ENCODE assay signal across 24 cellular contexts in the genomic region with DNA sequence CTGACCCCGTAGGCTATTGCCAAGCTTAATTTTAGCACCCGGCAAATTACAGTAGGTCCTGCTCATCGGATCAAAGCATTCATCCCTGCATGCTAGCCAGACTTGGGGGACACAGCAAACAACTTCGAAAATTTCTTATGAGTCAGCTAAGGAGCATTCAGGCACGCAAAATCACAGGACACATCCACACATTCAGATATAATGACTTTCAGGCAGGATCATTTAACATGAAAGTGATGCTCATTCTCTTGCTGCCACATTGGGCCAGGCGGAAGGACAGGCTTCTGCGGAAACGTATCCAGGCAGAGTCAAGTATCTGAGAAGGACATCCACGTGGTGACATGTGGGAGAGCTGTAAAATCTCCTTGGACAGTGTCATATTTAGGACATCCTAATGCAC.
A peak's percentile ranks its signal among the peaks of the same experiment; 100 is the strongest.
DNase-seq lines count a peak whose midpoint lies in the region; ATAC-seq, FAIRE-seq and TF ChIP-seq lines count a peak whose summit lies in the region.
"Had no signal": no experiment of that assay in that cellular context is flagged by ENCODE, and none has a peak within 500 bp of the region (broad histone marks: within the 10 kb centered on the region; RNA-seq: fewer than 3 reads in every experiment).

No MANE protein-coding gene starts in this region.

- H3K4me3 Mint-ChIP-seq in MCF 10A (ENCODE audit: unreplicated experiment), result no peak overlapping the region
- H3K4me3 Mint-ChIP-seq: activated naive CD8-positive, alpha-beta T cell had no signal

- POLR2A ChIA-PET in HepG2 (lab: Yijun Ruan, JAX), result interaction anchor here (1.0 kb wide), 1 partner anchor 9 kb away, joined by 4 read pairs; no protein-coding TSS in a partner anchor
- POLR2A ChIA-PET in MCF 10A (lab: Yijun Ruan, JAX), result no interaction called here

- no peaks in the 10 kb centered on the region for H3K36me3 ChIP-seq in HepG2 (replicated peaks in 1 of 2; ENCODE audit: control insufficient read depth in 1 of 2, insufficient read depth in 2 of 2, low read length in 2 of 2)
- H3K36me3 ChIP-seq in mammary epithelial cell (ENCODE audit: insufficient read depth, low read length), result no peaks in the 10 kb centered on the region

- no peak for TF ChIP-seq CTCF in AG10803 (conservative IDR thresholded peaks at IDR 0.05; ENCODE audit: low read length)
- TF ChIP-seq CTCF in foreskin fibroblast (IDR thresholded peaks at IDR 0.05; ENCODE audit: low read depth, low read length), result no peak
- TF ChIP-seq CTCF in HepG2 (CRISPR knock-in tag; IDR thresholded peaks at IDR 0.05), result no peak
- no peak for TF ChIP-seq CTCF in mammary epithelial cell (conservative IDR thresholded peaks at IDR 0.05 in 1 of 2, IDR thresholded peaks at IDR 0.05 in 1 of 2; ENCODE audit: extremely low read depth in 1 of 2, insufficient read depth in 1 of 2, low read depth in 1 of 2, low read length in 2 of 2)
- no peak for TF ChIP-seq CTCF in MCF 10A (IDR thresholded peaks at IDR 0.05; ENCODE audit: unreplicated experiment)

- H4K20me1 ChIP-seq in HepG2 (ENCODE audit: insufficient read depth, low read length), result no peaks in the 10 kb centered on the region
- no peaks in the 10 kb centered on the region for H4K20me1 ChIP-seq in mammary epithelial cell (ENCODE audit: insufficient read depth, low read length)

- H3K9me3 ChIP-seq in HepG2 (ENCODE audit: low read length) (no peaks in the 10 kb centered on the region), mammary epithelial cell (replicated peaks; ENCODE audit: insufficient read depth, low read length) (no peaks in the 10 kb centered on the region)

- H3K4me1 Mint-ChIP-seq in MCF 10A (ENCODE audit: insufficient read depth, unreplicated experiment), result peaks cover 2% of the 10 kb centered on the region

- no peak for TF ChIP-seq EP300 in HepG2 (IDR thresholded peaks at IDR 0.05; ENCODE audit: low read depth in 2 of 2, low read length in 2 of 2)
- no peak for TF ChIP-seq EP300 in HepG2 (CRISPR knock-in tag; IDR thresholded peaks at IDR 0.05; ENCODE audit: borderline replicate concordance)

- CTCF ChIA-PET in HepG2 (lab: Yijun Ruan, JAX; ENCODE audit: low intra/inter-chr PET ratio, low total read pairs), result no interaction called here
- CTCF ChIA-PET in mammary epithelial cell (lab: Charles Lee; ENCODE audit: low non-redundant PET), result no interaction called here
- CTCF ChIA-PET in MCF 10A (lab: Yijun Ruan, JAX), result interaction anchor here (0.8 kb wide), 1 partner anchor 475 kb away, joined by 3 read pairs; no protein-coding TSS in a partner anchor

- no peaks in the 10 kb centered on the region for H3K36me3 Mint-ChIP-seq in MCF 10A (ENCODE audit: insufficient read depth, unreplicated experiment)
- H3K36me3 Mint-ChIP-seq: activated naive CD8-positive, alpha-beta T cell had no signal

- H3K79me2 ChIP-seq in HepG2 (ENCODE audit: insufficient read depth, low read length) (no peaks in the 10 kb centered on the region), mammary epithelial cell (ENCODE audit: insufficient read depth, low read length) (no peaks in the 10 kb centered on the region)

- FAIRE-seq in HepG2 (lab: Jason Lieb, UNC), result no peak
- FAIRE-seq: endothelial cell of umbilical vein had no signal

- H3K9ac ChIP-seq in HepG2 (ENCODE audit: insufficient read depth, low read depth, low read length), result no peak overlapping the region
- no peak overlapping the region for H3K9ac ChIP-seq in mammary epithelial cell (ENCODE audit: insufficient read depth, low read length)
- H3K9ac ChIP-seq: KMS-11 had no signal

- H3K4me1 ChIP-seq in HepG2 (ENCODE audit: insufficient read depth, low read length) (peaks cover 22% of the 10 kb centered on the region; the same call in 1 of the 2 replicates), mammary epithelial cell (ENCODE audit: insufficient read depth, low read length) (no peaks in the 10 kb centered on the region)

- BruUV-seq in HepG2 (replicated peaks; lab: Mats Ljungman, UMichigan), result no TSS peak
- no TSS peak for BruUV-seq in mammary epithelial cell (replicated peaks; lab: Mats Ljungman, UMichigan)
- BruUV-seq in MCF 10A (replicated peaks; lab: Mats Ljungman, UMichigan), result no TSS peak

- intact Hi-C loops in HepG2 (cut with micrococcal nuclease; ENCODE audit: unreplicated experiment), result loop anchor here (10.0 kb wide), 1 partner anchor 614 kb away; no protein-coding TSS in a partner anchor
- intact Hi-C loops in mammary epithelial cell (cut with micrococcal nuclease), result no loop called here
- intact Hi-C loops in MCF 10A (cut with micrococcal nuclease), result no loop called here

- no peak overlapping the region for H2AFZ ChIP-seq in HepG2 (ENCODE audit: low read length)
- no peak overlapping the region for H2AFZ ChIP-seq in mammary epithelial cell (ENCODE audit: low read depth, low read length)

- H3K27me3 Mint-ChIP-seq in MCF 10A (ENCODE audit: insufficient read depth, unreplicated experiment), result no peaks in the 10 kb centered on the region

- no peak overlapping the region for H3K4me2 ChIP-seq in HepG2 (ENCODE audit: low read depth, low read length)
- no peak overlapping the region for H3K4me2 ChIP-seq in mammary epithelial cell (ENCODE audit: insufficient read depth, low read depth, low read length)
- H3K4me2 ChIP-seq: KMS-11 had no signal

- H3K27me3 ChIP-seq in HepG2 (ENCODE audit: control insufficient read depth in 1 of 2, insufficient read depth in 2 of 2, low read length in 2 of 2) (no peaks in the 10 kb centered on the region), mammary epithelial cell (ENCODE audit: insufficient read depth, low read length) (no peaks in the 10 kb centered on the region)

- dilution Hi-C loops in mammary epithelial cell (cut with HindIII; ENCODE audit: low sequenced_read_pairs), result no loop called here

- in situ Hi-C loops in HepG2 (cut with HindIII; ENCODE audit: extremely low pct_ligation_motif_present, low pct_unique_long_range_greater_than_20kb) (no loop called here), mammary epithelial cell (cut with MboI; ENCODE audit: low sequenced_read_pairs in 2 of 2) (no loop called here)

- no peak overlapping the region for H3K27ac ChIP-seq in HepG2 (ENCODE audit: extremely low read length, insufficient read depth, low read length)
- H3K27ac ChIP-seq in mammary epithelial cell (ENCODE audit: insufficient read depth, low read depth, low read length), result no peak overlapping the region
- H3K27ac ChIP-seq: KMS-11 had no signal

- DNase-seq in AG10803 (ENCODE audit: low read depth) (peak; percentile 24), M059J (ENCODE audit: low read depth) (peak; percentile 16), foreskin fibroblast (peak; percentile 56 to 73), non-pigmented ciliary epithelial cell (ENCODE audit: low read depth) (peak; percentile 20), HepG2 (ENCODE audit: low spot score) (no peak), mammary epithelial cell (no peak), MCF 10A (ENCODE audit: unreplicated experiment) (no peak)
- no peak for DNase-seq in stimulated activated CD4-positive, alpha-beta T cell treated with anti-CD3 and anti-CD28 coated beads, Interleukin-15, amount 100 ng/mL, for 24 hours
- DNase-seq: activated T-cell treated with anti-CD3 and anti-CD28 coated beads for 4 hours; C1 segment of cervical spinal cord; Caco-2; DMS79; glutamatergic neuron; HCEC 1CT; left cardiac atrium; NCI-H1436 treated with DMSO at 0.1 percent for 48 hours; NCI-H446 treated with DMSO at 0.1 percent for 48 hours; retina; stimulated activated CD4-positive, alpha-beta T cell treated with anti-CD3 and anti-CD28 coated beads, Interleukin-4, amount 100 ng/mL, for 1 hour; T-helper 2 cell had no signal

- ATAC-seq in HepG2, result no peak
- ATAC-seq: SK-N-SH treated with all-trans-retinoic acid at 6 μM for 48 hours had no signal

- TF ChIP-seq POLR2A in HepG2 (IDR thresholded peaks at IDR 0.05; ENCODE audit: insufficient read depth in 1 of 2, low read depth in 2 of 2, low read length in 2 of 2), result no peak

- no peak overlapping the region for H3K27ac Mint-ChIP-seq in MCF 10A (ENCODE audit: low read depth, unreplicated experiment)
- H3K27ac Mint-ChIP-seq: activated naive CD8-positive, alpha-beta T cell had no signal

- H3K4me3 ChIP-seq in AG10803 (ENCODE audit: low read length), result no peak overlapping the region
- H3K4me3 ChIP-seq in foreskin fibroblast (ENCODE audit: low read depth in 1 of 2, low read length in 2 of 2), result no peak overlapping the region
- H3K4me3 ChIP-seq in HepG2 (replicated peaks in 1 of 3; ENCODE audit: insufficient read depth in 1 of 3, low read depth in 2 of 3, low read length in 3 of 3), result no peak overlapping the region
- H3K4me3 ChIP-seq in mammary epithelial cell (replicated peaks in 1 of 3; ENCODE audit: insufficient read depth in 1 of 3, low read depth in 2 of 3, low read length in 3 of 3), result no peak overlapping the region

- 46% methylated on average over 9 of the region's 9 CpGs for WGBS in HepG2 (ENCODE audit: low lambda C conversion rate)
- 85% methylated on average over 9 of the region's 9 CpGs for WGBS in mammary epithelial cell (ENCODE audit: low coverage, missing lambda C conversion rate)

- TF ChIP-seq RAD21 in HepG2 (CRISPR knock-in tag; IDR thresholded peaks at IDR 0.05), result no peak

- no peaks in the 10 kb centered on the region for H3K9me3 Mint-ChIP-seq in MCF 10A (ENCODE audit: unreplicated experiment)

TF ChIP-seq in HepG2, 621 proteins besides CTCF, POLR2A, EP300 and RAD21 (continues in another document):
- TF ChIP-seq CC2D1A (CRISPR knock-in tag; IDR thresholded peaks at IDR 0.05), result no peak
- no peak for TF ChIP-seq MXD4 (CRISPR knock-in tag; IDR thresholded peaks at IDR 0.05)
- no peak for TF ChIP-seq FOXP1 (IDR thresholded peaks at IDR 0.05)
- no peak for TF ChIP-seq FOXP1 (CRISPR knock-in tag; IDR thresholded peaks at IDR 0.05)
- no peak for TF ChIP-seq AKAP8 (CRISPR knock-in tag; IDR thresholded peaks at IDR 0.05)
- TF ChIP-seq ZNF33B (CRISPR knock-in tag; IDR thresholded peaks at IDR 0.05), result no peak
- TF ChIP-seq, protein P1, sequence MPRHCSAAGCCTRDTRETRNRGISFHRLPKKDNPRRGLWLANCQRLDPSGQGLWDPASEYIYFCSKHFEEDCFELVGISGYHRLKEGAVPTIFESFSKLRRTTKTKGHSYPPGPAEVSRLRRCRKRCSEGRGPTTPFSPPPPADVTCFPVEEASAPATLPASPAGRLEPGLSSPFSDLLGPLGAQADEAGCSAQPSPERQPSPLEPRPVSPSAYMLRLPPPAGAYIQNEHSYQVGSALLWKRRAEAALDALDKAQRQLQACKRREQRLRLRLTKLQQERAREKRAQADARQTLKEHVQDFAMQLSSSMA (CRISPR knock-in tag; IDR thresholded peaks at IDR 0.05), result no peak
- TF ChIP-seq, protein P2, sequence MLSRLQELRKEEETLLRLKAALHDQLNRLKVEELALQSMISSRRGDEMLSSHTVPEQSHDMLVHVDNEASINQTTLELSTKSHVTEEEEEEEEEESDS (CRISPR knock-in tag; IDR thresholded peaks at IDR 0.05; ENCODE audit: borderline replicate concordance), result no peak

Comparison
In these comparisons a context has a peak if more than half of its experiments do, and no peak if none do; other contexts are left out.
1. DNase-seq: peak in AG10803 (single experiment), M059J (single experiment), foreskin fibroblast (2 of 2) and non-pigmented ciliary epithelial cell (single experiment); none in HepG2 (single experiment), stimulated activated CD4-positive, alpha-beta T cell treated with anti-CD3 and anti-CD28 coated beads, Interleukin-15, amount 100 ng/mL, for 24 hours (single experiment), mammary epithelial cell (single experiment) and MCF 10A (single experiment).